22 cellular contexts compared by ENCODE assay signal in genomic region chr4:109315818-109316217, GRCh38. TPM values are rescaled to one million over a fixed set of nuclear protein-coding genes. Genes with fewer than 3 reads are reported as not detected.
DNase-seq lines count a peak whose midpoint lies in the region; ATAC-seq and TF ChIP-seq lines count a peak whose summit lies in the region.
"Had no signal": no experiment of that assay in that cellular context is flagged by ENCODE, and none has a peak within 500 bp of the region (broad histone marks: within the 10 kb centered on the region; RNA-seq: fewer than 3 reads in every experiment).

No MANE protein-coding gene starts in this region.

- no peak overlapping the region for H2BK5ac ChIP-seq in trophoblast cell (ENCODE audit: low read depth, low read length, poor library complexity)

- H3K4ac ChIP-seq in trophoblast cell (ENCODE audit: low read depth, low read length): no peak overlapping the region

- H2AFZ ChIP-seq in SK-N-SH (ENCODE audit: low read depth) (no peak overlapping the region), trophoblast cell (ENCODE audit: insufficient read depth, low read length, poor library complexity) (no peak overlapping the region)

- no peak overlapping the region for H3K27ac Mint-ChIP-seq in CD8-positive, alpha-beta memory T cell
- H3K27ac Mint-ChIP-seq: activated naive CD8-positive, alpha-beta T cell treated with anti-CD3 and anti-CD28 coated beads for 36 hours; activated T-cell treated with anti-CD3 and anti-CD28 coated beads, Interleukin-2, amount 50 U/mL, for 24 hours; effector memory CD8-positive, alpha-beta T cell; immature natural killer cell had no signal

- H4K8ac ChIP-seq in trophoblast cell (ENCODE audit: low read depth, low read length): no peak overlapping the region

- no peak for ATAC-seq in SK-N-SH treated with all-trans-retinoic acid at 6 μM for 48 hours
- ATAC-seq: effector memory CD8-positive, alpha-beta T cell had no signal

- H3K4me2 ChIP-seq in SK-N-SH (no peak overlapping the region), trophoblast cell (ENCODE audit: low read length) (no peak overlapping the region)

- H3K27me3 ChIP-seq in SK-N-SH (ENCODE audit: insufficient read depth) (no peaks in the 10 kb centered on the region), trophoblast cell (ENCODE audit: insufficient read depth, low read length) (no peaks in the 10 kb centered on the region)
- H3K27me3 ChIP-seq in CD8-positive, alpha-beta memory T cell (ENCODE audit: insufficient read depth, low read length, poor library complexity, severe bottlenecking): peaks cover 4% of the 10 kb centered on the region
- H3K27me3 ChIP-seq: sigmoid colon, SJCRH30, testis had no signal

- no peak overlapping the region for H3K4me3 Mint-ChIP-seq in CD8-positive, alpha-beta memory T cell
- H3K4me3 Mint-ChIP-seq: activated naive CD8-positive, alpha-beta T cell treated with anti-CD3 and anti-CD28 coated beads for 36 hours; activated T-cell treated with anti-CD3 and anti-CD28 coated beads, Interleukin-2, amount 50 U/mL, for 24 hours; effector memory CD8-positive, alpha-beta T cell; immature natural killer cell had no signal

- peaks cover 24 to 40% of the 10 kb centered on the region in 2 donors for H3K27me3 Mint-ChIP-seq in CD8-positive, alpha-beta memory T cell
- H3K27me3 Mint-ChIP-seq: activated naive CD8-positive, alpha-beta T cell treated with anti-CD3 and anti-CD28 coated beads for 36 hours had no signal

- H3K36me3 ChIP-seq in SK-N-SH (replicated peaks in 1 of 2; ENCODE audit: control insufficient read depth in 1 of 2, insufficient read depth in 2 of 2, low read length in 1 of 2) (no peaks in the 10 kb centered on the region), trophoblast cell (ENCODE audit: control insufficient read depth in 1 of 2, insufficient read depth in 2 of 2, low read length in 2 of 2) (no peaks in the 10 kb centered on the region)
- no peaks in the 10 kb centered on the region for H3K36me3 ChIP-seq in CD8-positive, alpha-beta memory T cell (ENCODE audit: insufficient read depth, low read length)
- H3K36me3 ChIP-seq: sigmoid colon, SJCRH30 had no signal

- no peak overlapping the region for H3K9ac ChIP-seq in SK-N-SH
- H3K9ac ChIP-seq in trophoblast cell (ENCODE audit: low read length): no peak overlapping the region

- H3K9me2 ChIP-seq in SK-N-SH: no peaks in the 10 kb centered on the region

- H4K91ac ChIP-seq in trophoblast cell (ENCODE audit: low read depth, low read length): no peak overlapping the region

- no peak for TF ChIP-seq RAD21 in SK-N-SH (IDR thresholded peaks at IDR 0.05; ENCODE audit: low read length)

- 18% methylated on average over 2 of the region's 2 CpGs for WGBS in SK-N-SH (ENCODE audit: low lambda C conversion rate)
- WGBS in trophoblast cell (ENCODE audit: extremely low coverage, insufficient coverage, insufficient read length): no CpG with 5 or more reads among the region's 2 CpGs

- no peak overlapping the region for H3K23ac ChIP-seq in trophoblast cell (ENCODE audit: low read length)

- H3K79me2 ChIP-seq in SK-N-SH (ENCODE audit: insufficient read depth) (no peaks in the 10 kb centered on the region), trophoblast cell (ENCODE audit: control insufficient read depth, insufficient read depth, low read length, poor library complexity) (no peaks in the 10 kb centered on the region)

- H3K18ac ChIP-seq in trophoblast cell (ENCODE audit: low read length): no peak overlapping the region

- H2BK120ac ChIP-seq in trophoblast cell (ENCODE audit: insufficient read depth, low read length, poor library complexity): no peak overlapping the region

- no peak overlapping the region for H2BK12ac ChIP-seq in trophoblast cell (ENCODE audit: low read length)

- no peak for TF ChIP-seq EP300 in SK-N-SH (IDR thresholded peaks at IDR 0.05; ENCODE audit: borderline replicate concordance in 1 of 2, low read depth in 1 of 2, low read length in 1 of 2)

- CTCF ChIA-PET in SK-N-SH (lab: Yijun Ruan, JAX): no interaction called here
- CTCF ChIA-PET in CD8-positive, alpha-beta memory T cell (lab: Charles Lee): no interaction called here

- peaks cover 6 to 18% (median 16%) of the 10 kb centered on the region in 5 donors for H3K9me3 Mint-ChIP-seq in CD8-positive, alpha-beta memory T cell

- H4K12ac ChIP-seq in trophoblast cell (ENCODE audit: low read depth, low read length): no peak overlapping the region

- no peaks in the 10 kb centered on the region for H3F3A ChIP-seq in SK-N-SH (replicated peaks; ENCODE audit: insufficient read depth)

- H4K20me1 ChIP-seq in SK-N-SH (ENCODE audit: insufficient read depth): no peaks in the 10 kb centered on the region

- H3K9me3 ChIP-seq in SK-N-SH (no peaks in the 10 kb centered on the region), trophoblast cell (ENCODE audit: insufficient read depth, low read depth, low read length) (no peaks in the 10 kb centered on the region)
- H3K9me3 ChIP-seq in CD8-positive, alpha-beta memory T cell (ENCODE audit: low read length): no peaks in the 10 kb centered on the region
- H3K9me3 ChIP-seq: testis had no signal

- H3K4me1 Mint-ChIP-seq in CD8-positive, alpha-beta memory T cell: no peaks in the 10 kb centered on the region
- H3K4me1 Mint-ChIP-seq: activated naive CD8-positive, alpha-beta T cell treated with anti-CD3 and anti-CD28 coated beads for 36 hours; immature natural killer cell had no signal

- H3K36me3 Mint-ChIP-seq in CD8-positive, alpha-beta memory T cell: peaks cover 0 to 4% (median 0%) of the 10 kb centered on the region in 3 donors
- H3K36me3 Mint-ChIP-seq: activated naive CD8-positive, alpha-beta T cell treated with anti-CD3 and anti-CD28 coated beads for 36 hours had no signal

- H3K14ac ChIP-seq in trophoblast cell (ENCODE audit: low read length): no peak overlapping the region

- DNase-seq in SK-N-SH: no peak
- DNase-seq in amniotic epithelial cell (ENCODE audit: low read depth): peak; percentile 7
- peak in 1 of 2 donors; percentile 34 for DNase-seq in foreskin fibroblast
- no peak for DNase-seq in trophoblast cell
- DNase-seq in CD8-positive, alpha-beta memory T cell: no peak
- no peak for DNase-seq in stimulated activated naive CD4-positive, alpha-beta T cell treated with Interleukin-2 at 50 U/mL for 16 hours (lab: John Stamatoyannopoulos, UW)
- no peak for DNase-seq in GDM1 (lab: John Stamatoyannopoulos, UW)
- DNase-seq: activated CD4-positive, alpha-beta T cell treated with anti-CD3 and anti-CD28 coated beads, Interleukin-2, amount 50 U/mL, for 1 hour; activated naive CD8-positive, alpha-beta T cell treated with anti-CD3 and anti-CD28 coated beads for 36 hours; activated T-cell treated with anti-CD3 and anti-CD28 coated beads, Interleukin-2, amount 50 U/mL, for 24 hours; central memory CD4-positive, alpha-beta T cell; effector memory CD8-positive, alpha-beta T cell; GF-D8; immature natural killer cell; NCI-H1417 treated with DMSO at 0.1 percent for 48 hours; NCI-H2227 treated with DMSO at 0.1 percent for 48 hours; sigmoid colon; stimulated activated CD4-positive, alpha-beta T cell treated with anti-CD3 and anti-CD28 coated beads, Interleukin-4, amount 100 ng/mL, for 1 hour; stimulated activated CD8-positive, alpha-beta memory T cell treated with anti-CD3 and anti-CD28 coated beads, Interleukin-4, amount 100 ng/mL, for 48 hours; testis had no signal

- TF ChIP-seq CTCF in SK-N-SH (IDR thresholded peaks at IDR 0.05) (peak; percentile 25), foreskin fibroblast (IDR thresholded peaks at IDR 0.05; ENCODE audit: low read depth, low read length) (peak; percentile 41)

- POLR2A ChIA-PET in SK-N-SH (lab: Yijun Ruan, JAX): no interaction called here
- POLR2A ChIA-PET in CD8-positive, alpha-beta memory T cell (lab: Charles Lee): no interaction called here

- no peak overlapping the region for H3K27ac ChIP-seq in SK-N-SH (ENCODE audit: low read depth in 2 of 2, low read length in 1 of 2)
- H3K27ac ChIP-seq in trophoblast cell (ENCODE audit: low read depth, low read length): no peak overlapping the region
- no peak overlapping the region for H3K27ac ChIP-seq in CD8-positive, alpha-beta memory T cell (ENCODE audit: low read depth, low read length)
- H3K27ac ChIP-seq: sigmoid colon, SJCRH30, testis had no signal

- no peaks in the 10 kb centered on the region for H3K79me1 ChIP-seq in trophoblast cell (ENCODE audit: low read length)

- H3K4me1 ChIP-seq in SK-N-SH (ENCODE audit: control insufficient read depth in 1 of 2, insufficient read depth in 2 of 2, low read depth in 1 of 2, low read length in 1 of 2): no peaks in the 10 kb centered on the region
- H3K4me1 ChIP-seq in trophoblast cell (ENCODE audit: control insufficient read depth in 1 of 2, insufficient read depth in 2 of 2, low read length in 2 of 2): no peaks in the 10 kb centered on the region
- H3K4me1 ChIP-seq in CD8-positive, alpha-beta memory T cell (ENCODE audit: insufficient read depth, low read length): no peaks in the 10 kb centered on the region
- H3K4me1 ChIP-seq: sigmoid colon, SJCRH30, testis had no signal

- no peak overlapping the region for H2AK5ac ChIP-seq in trophoblast cell (ENCODE audit: low read length)

- H3K4me3 ChIP-seq in SK-N-SH (ENCODE audit: low read depth in 2 of 2, low read length in 1 of 2): no peak overlapping the region
- no peak overlapping the region for H3K4me3 ChIP-seq in foreskin fibroblast (ENCODE audit: low read depth in 1 of 2, low read length in 2 of 2)
- H3K4me3 ChIP-seq in trophoblast cell (ENCODE audit: low read depth, low read length): no peak overlapping the region
- H3K4me3 ChIP-seq in CD8-positive, alpha-beta memory T cell (ENCODE audit: low read length): no peak overlapping the region
- H3K4me3 ChIP-seq: sigmoid colon, SJCRH30, testis had no signal

TF ChIP-seq in SK-N-SH, 30 proteins besides CTCF, POLR2A, EP300 and RAD21:
- TF ChIP-seq MEF2A (IDR thresholded peaks at IDR 0.05; ENCODE audit: borderline replicate concordance, low read depth): no peak
TF ChIP-seq in SK-N-SH: peak in this region for 0.

TF ChIP-seq in SK-N-SH treated with all-trans-retinoic acid at 6 μM for 48 hours, 23 proteins besides CTCF, POLR2A, EP300 and RAD21 (continues in another document):
- TF ChIP-seq TCF4 (CRISPR knock-in tag; IDR thresholded peaks at IDR 0.05; ENCODE audit: borderline replicate concordance): no peak
- TF ChIP-seq, protein P1, sequence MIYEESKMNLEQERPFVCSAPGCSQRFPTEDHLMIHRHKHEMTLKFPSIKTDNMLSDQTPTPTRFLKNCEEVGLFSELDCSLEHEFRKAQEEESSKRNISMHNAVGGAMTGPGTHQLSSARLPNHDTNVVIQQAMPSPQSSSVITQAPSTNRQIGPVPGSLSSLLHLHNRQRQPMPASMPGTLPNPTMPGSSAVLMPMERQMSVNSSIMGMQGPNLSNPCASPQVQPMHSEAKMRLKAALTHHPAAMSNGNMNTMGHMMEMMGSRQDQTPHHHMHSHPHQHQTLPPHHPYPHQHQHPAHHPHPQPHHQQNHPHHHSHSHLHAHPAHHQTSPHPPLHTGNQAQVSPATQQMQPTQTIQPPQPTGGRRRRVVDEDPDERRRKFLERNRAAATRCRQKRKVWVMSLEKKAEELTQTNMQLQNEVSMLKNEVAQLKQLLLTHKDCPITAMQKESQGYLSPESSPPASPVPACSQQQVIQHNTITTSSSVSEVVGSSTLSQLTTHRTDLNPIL (CRISPR knock-in tag; IDR thresholded peaks at IDR 0.05; ENCODE audit: low read depth): no peak

RNA-seq across cellular contexts. Expression of gene COL25A1, which starts 13.4 kb away (rescaled TPM):
- polyA plus RNA-seq in SK-N-SH (2012; rRNA removed): not detected in 2 replicates
- 0.01 TPM in 2 replicates for polyA plus RNA-seq in SK-N-SH (2012; cell fraction: cytosol; rRNA removed)
- not detected in 2 replicates for polyA plus RNA-seq in SK-N-SH (2012; cell fraction: nucleus; rRNA removed)
- 2.1 and 2.2 TPM in 2 replicates for polyA plus RNA-seq in trophoblast cell (2013)
- not detected for total RNA-seq in CD8-positive, alpha-beta memory T cell
- not detected for polyA plus RNA-seq in CD8-positive, alpha-beta memory T cell
- polyA plus RNA-seq: immature natural killer cell had no signal
